In the genomic region with DNA sequence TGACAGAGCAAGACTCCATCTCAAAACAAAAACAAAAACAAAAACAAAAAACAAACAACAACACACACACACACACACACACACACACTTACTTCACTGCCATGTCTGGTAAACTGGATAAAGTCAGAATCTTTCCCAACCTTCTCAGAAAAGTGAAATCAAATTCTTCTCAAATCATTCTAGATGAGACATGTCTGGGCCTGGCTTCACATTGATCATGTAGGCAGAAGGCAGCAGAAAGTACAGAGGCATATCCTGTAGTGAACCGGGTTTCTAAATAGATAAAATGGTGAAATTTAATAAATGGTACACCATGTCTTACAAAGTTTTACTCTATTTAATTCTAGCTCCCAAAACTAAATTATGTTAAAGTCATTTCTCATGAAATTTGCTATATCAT, we compare ENCODE assay signal across 1 cellular context.
TF ChIP-seq lines count a peak whose summit lies in the region.

No MANE protein-coding gene starts in this region.

TF ChIP-seq in HCT116, 20 proteins besides CTCF, POLR2A, EP300 and RAD21 (continued from another document):
- TF ChIP-seq, protein P1, sequence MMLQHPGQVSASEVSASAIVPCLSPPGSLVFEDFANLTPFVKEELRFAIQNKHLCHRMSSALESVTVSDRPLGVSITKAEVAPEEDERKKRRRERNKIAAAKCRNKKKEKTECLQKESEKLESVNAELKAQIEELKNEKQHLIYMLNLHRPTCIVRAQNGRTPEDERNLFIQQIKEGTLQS (IDR thresholded peaks at IDR 0.05): no peak
